Comparison of ENCODE assay signal across 23 cellular contexts in genomic region chr4:155487231-155487630, GRCh38.
DNase-seq lines count a peak whose midpoint lies in the region; ATAC-seq, FAIRE-seq and TF ChIP-seq lines count a peak whose summit lies in the region.
"Had no signal": no experiment of that assay in that cellular context is flagged by ENCODE, and none has a peak within 500 bp of the region (broad histone marks: within the 10 kb centered on the region; RNA-seq: fewer than 3 reads in every experiment).

No MANE protein-coding gene starts in this region.

- ATAC-seq in stimulated activated naive CD8-positive, alpha-beta T cell treated with anti-CD3 and anti-CD28 coated beads, Interleukin-15, Interleukin-2, amounts not matched to agents 100 U/mL and 50 U/mL, for 24 hours, result peak; percentile 59
- ATAC-seq in stimulated activated naive CD8-positive, alpha-beta T cell treated with anti-CD3 and anti-CD28 coated beads, Interleukin-15, amount 100 ng/mL, for 72 hours, result no peak
- ATAC-seq: CD8-positive, alpha-beta T cell; GM23338; HCT116 had no signal

- H3K36me3 Mint-ChIP-seq in osteocyte (ENCODE audit: unreplicated experiment), result no peaks in the 10 kb centered on the region
- H3K36me3 Mint-ChIP-seq: CD8-positive, alpha-beta T cell had no signal

- H3K27me3 Mint-ChIP-seq in stimulated activated naive CD8-positive, alpha-beta T cell treated with anti-CD3 and anti-CD28 coated beads, Interleukin-15, amount 100 ng/mL, for 72 hours, result no peaks in the 10 kb centered on the region
- H3K27me3 Mint-ChIP-seq in osteocyte (ENCODE audit: unreplicated experiment), result peaks cover 9% of the 10 kb centered on the region

- H3K4me2 ChIP-seq in Karpas-422 (ENCODE audit: low read depth, low read length, poor library complexity, severe bottlenecking), result no peak overlapping the region
- H3K4me2 ChIP-seq: GM23338 had no signal

- no peaks in the 10 kb centered on the region for H3K9me3 ChIP-seq in Karpas-422 (ENCODE audit: low read length)
- H3K9me3 ChIP-seq: BLaER1 treated with 17β-estradiol and CSF1 and Interleukin-3, amounts not matched to agents 10 nM and 100 nM had no signal

- H3K4me3 ChIP-seq in Karpas-422 (ENCODE audit: low read length), result no peak overlapping the region
- no peak overlapping the region for H3K4me3 ChIP-seq in bronchial epithelial cell (ENCODE audit: low read depth, low read length)
- H3K4me3 ChIP-seq: BLaER1 treated with 17β-estradiol and CSF1 and Interleukin-3, amounts not matched to agents 10 nM and 100 nM; GM23338 had no signal

- no peak overlapping the region for H3K27ac Mint-ChIP-seq in stimulated activated naive CD8-positive, alpha-beta T cell treated with anti-CD3 and anti-CD28 coated beads, Interleukin-15, amount 100 ng/mL, for 72 hours
- no peak overlapping the region for H3K27ac Mint-ChIP-seq in osteocyte (ENCODE audit: unreplicated experiment)
- H3K27ac Mint-ChIP-seq: B cell; CD8-positive, alpha-beta T cell; GM23338; HFFc6 had no signal

- H3K36me3 ChIP-seq in Karpas-422 (ENCODE audit: insufficient read depth, low read length), result no peaks in the 10 kb centered on the region; the same call in 1 of the 2 replicates
- no peaks in the 10 kb centered on the region for H3K36me3 ChIP-seq in bronchial epithelial cell (ENCODE audit: control insufficient read depth, insufficient read depth, low read length)
- H3K36me3 ChIP-seq: BLaER1 treated with 17β-estradiol and CSF1 and Interleukin-3, amounts not matched to agents 10 nM and 100 nM had no signal

- no peak for DNase-seq in stimulated activated naive CD8-positive, alpha-beta T cell treated with anti-CD3 and anti-CD28 coated beads, Interleukin-15, Interleukin-2, amounts not matched to agents 100 U/mL and 50 U/mL, for 24 hours
- no peak for DNase-seq in stimulated activated naive CD8-positive, alpha-beta T cell treated with anti-CD3 and anti-CD28 coated beads, Interleukin-15, amount 100 ng/mL, for 72 hours
- DNase-seq in Karpas-422, result no peak
- DNase-seq in bronchial epithelial cell (ENCODE audit: low read depth), result peak; percentile 4
- no peak for DNase-seq in Kasumi-1 (lab: John Stamatoyannopoulos, UW)
- DNase-seq in osteocyte (ENCODE audit: extremely low spot score, unreplicated experiment), result no peak
- no peak for DNase-seq in AML-193 (lab: John Stamatoyannopoulos, UW)
- DNase-seq in NCI-H1436 treated with DMSO at 0.1 percent for 48 hours (lab: John Stamatoyannopoulos, UW), result no peak
- DNase-seq: 8988T; Calu3; CD8-positive, alpha-beta T cell; DMS53; DND-41; EL; HFFc6 had no signal

- H3K9me2 ChIP-seq in Karpas-422 (replicated peaks; ENCODE audit: insufficient read depth, low read length), result no peaks in the 10 kb centered on the region

- TF ChIP-seq CTCF in bronchial epithelial cell (IDR thresholded peaks at IDR 0.05; ENCODE audit: insufficient read depth, low read length, severe bottlenecking) (no peak), osteocyte (IDR thresholded peaks at IDR 0.05) (no peak)

- H3K4me1 ChIP-seq in Karpas-422 (ENCODE audit: low read length), result peaks cover 38% of the 10 kb centered on the region

- no peak for FAIRE-seq in bronchial epithelial cell (lab: Jason Lieb, UNC)
- FAIRE-seq: GM12891, GM19239, H54 had no signal

- H3K27me3 ChIP-seq in Karpas-422 (ENCODE audit: low read length) (no peaks in the 10 kb centered on the region), bronchial epithelial cell (ENCODE audit: control insufficient read depth, insufficient read depth, low read length) (no peaks in the 10 kb centered on the region)
- H3K27me3 ChIP-seq: BLaER1 treated with 17β-estradiol and CSF1 and Interleukin-3, amounts not matched to agents 10 nM and 100 nM had no signal

- H3K9ac ChIP-seq in Karpas-422 (ENCODE audit: low read length), result no peak overlapping the region
- H3K9ac ChIP-seq: BLaER1 treated with 17β-estradiol and CSF1 and Interleukin-3, amounts not matched to agents 10 nM and 100 nM had no signal

- no peaks in the 10 kb centered on the region for H3K79me2 ChIP-seq in Karpas-422 (ENCODE audit: low read length)

- peak overlapping the region; percentile 11; the same call in 1 of the 2 replicates for H2AFZ ChIP-seq in Karpas-422 (ENCODE audit: low read length)
- H2AFZ ChIP-seq: GM23338 had no signal

- H3K27ac ChIP-seq in Karpas-422 (ENCODE audit: low read length), result no peak overlapping the region
- H3K27ac ChIP-seq: HL-60 had no signal

- no peaks in the 10 kb centered on the region for H3K4me1 Mint-ChIP-seq in stimulated activated naive CD8-positive, alpha-beta T cell treated with anti-CD3 and anti-CD28 coated beads, Interleukin-15, amount 100 ng/mL, for 72 hours
- H3K4me1 Mint-ChIP-seq in osteocyte (ENCODE audit: unreplicated experiment), result peaks cover 5% of the 10 kb centered on the region
- H3K4me1 Mint-ChIP-seq: B cell, GM23338 had no signal

- no peak overlapping the region for H3K4me3 Mint-ChIP-seq in stimulated activated naive CD8-positive, alpha-beta T cell treated with anti-CD3 and anti-CD28 coated beads, Interleukin-15, amount 100 ng/mL, for 72 hours
- H3K4me3 Mint-ChIP-seq in osteocyte (ENCODE audit: unreplicated experiment), result no peak overlapping the region
- H3K4me3 Mint-ChIP-seq: B cell; CD8-positive, alpha-beta T cell; GM23338; HFFc6 had no signal

- no peaks in the 10 kb centered on the region for H4K20me1 ChIP-seq in Karpas-422 (ENCODE audit: insufficient read depth, low read depth, low read length)
- H4K20me1 ChIP-seq: BLaER1 treated with 17β-estradiol and CSF1 and Interleukin-3, amounts not matched to agents 10 nM and 100 nM had no signal

- H3K9me3 Mint-ChIP-seq in stimulated activated naive CD8-positive, alpha-beta T cell treated with anti-CD3 and anti-CD28 coated beads, Interleukin-15, amount 100 ng/mL, for 72 hours, result no peaks in the 10 kb centered on the region
- H3K9me3 Mint-ChIP-seq in osteocyte (ENCODE audit: unreplicated experiment), result no peaks in the 10 kb centered on the region
- H3K9me3 Mint-ChIP-seq: CD8-positive, alpha-beta T cell; GM23338; HFFc6 had no signal
